ENCODE assay signal across 21 cellular contexts in the genomic region with DNA sequence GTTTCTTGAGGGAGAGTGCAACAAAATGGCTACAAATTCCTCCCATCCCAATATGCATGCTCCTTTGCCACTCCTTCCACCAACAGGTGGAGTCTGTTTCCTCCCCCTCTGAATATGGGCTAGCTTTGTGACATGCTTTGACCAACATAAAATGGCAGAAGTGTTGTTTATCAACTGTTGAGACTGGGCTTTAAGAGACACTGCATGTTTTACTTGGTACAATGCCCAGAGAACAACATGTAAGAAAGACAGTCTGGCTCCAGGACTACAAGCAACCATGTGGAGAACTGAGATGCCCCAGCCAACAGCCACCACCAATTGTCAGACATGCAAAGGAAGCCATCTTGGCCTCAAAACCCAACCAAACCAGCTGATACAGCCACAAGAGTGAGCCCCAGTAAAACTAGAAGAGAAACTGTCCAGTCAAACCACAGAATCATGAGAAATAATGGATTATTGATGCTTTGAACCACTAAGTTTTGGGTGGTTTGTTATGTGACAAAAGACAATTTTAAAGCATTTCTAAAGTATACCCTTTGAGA. TPM values are rescaled to one million over a fixed set of nuclear protein-coding genes. Genes with fewer than 3 reads are reported as not detected.
DNase-seq lines count a peak whose midpoint lies in the region; ATAC-seq, FAIRE-seq and TF ChIP-seq lines count a peak whose summit lies in the region.
"Had no signal": no experiment of that assay in that cellular context is flagged by ENCODE, and none has a peak within 500 bp of the region (broad histone marks: within the 10 kb centered on the region; RNA-seq: fewer than 3 reads in every experiment).

No MANE protein-coding gene starts in this region.

- SMC1A ChIA-PET in GM12878 (lab: Charles Lee; ENCODE audit: uncharacterized antibody, unreplicated experiment) = interaction anchor here (1.7 kb wide), 1 partner anchor 22 kb away, joined by 4 read pairs; no protein-coding TSS in a partner anchor

- H3K4me2 ChIP-seq in GM12878 (ENCODE audit: control insufficient read depth, insufficient read depth) = no peak overlapping the region
- H3K4me2 ChIP-seq: PC-9 had no signal

- RAD21 ChIA-PET in GM12878 (lab: Charles Lee; ENCODE audit: unreplicated experiment) = no interaction called here

- TF ChIP-seq POLR2A in GM12878 (IDR thresholded peaks at IDR 0.05; ENCODE audit: low read depth, low read length) = no peak

- no peaks in the 10 kb centered on the region for H3K79me2 ChIP-seq in GM12878 (ENCODE audit: control insufficient read depth, insufficient read depth, low read length)

- CTCF ChIA-PET in GM12878 (lab: Yijun Ruan, JAX) = no interaction called here

- H3K4me3 ChIP-seq in GM12878 (no peak overlapping the region), HAP-1 (no peak overlapping the region)
- H3K4me3 ChIP-seq: PC-9 had no signal

- DNase-seq in MV-4-11 (lab: John Stamatoyannopoulos, UW) (peak; percentile 36), GM12878 (ENCODE audit: low read depth, low spot score) (no peak), myocyte (ENCODE audit: low read depth) (peak; percentile 19), NCI-H526 treated with DMSO at 0.1 percent for 48 hours (lab: John Stamatoyannopoulos, UW) (no peak), NCI-H1105 treated with DMSO at 0.1 percent for 48 hours (lab: John Stamatoyannopoulos, UW) (no peak), HAP-1 (ENCODE audit: low spot score in 2 of 2) (no peak)
- DNase-seq in stimulated activated CD4-positive, alpha-beta T cell treated with anti-CD3 and anti-CD28 coated beads, Interleukin-4, amount 100 ng/mL, for 24 hours = no peak
- DNase-seq: ACHN, C1 segment of cervical spinal cord, DMS79, H7, Kasumi-1, NCI-H1417 treated with DMSO at 0.1 percent for 48 hours, NCI-H1930, NCI-H2171 treated with DMSO at 0.1 percent for 48 hours, NCI-H510A treated with DMSO at 0.1 percent for 48 hours, NCI-H82, PC-9, T-helper 1 cell had no signal

- TF ChIP-seq EP300 in GM12878 (IDR thresholded peaks at IDR 0.05; ENCODE audit: borderline replicate concordance in 1 of 2, control insufficient read depth in 1 of 2, low read depth in 2 of 2, low read length in 2 of 2) = no peak

- POLR2A ChIA-PET in GM12878 (lab: Charles Lee) = no interaction called here

- in situ Hi-C loops in GM12878 (cut with MboI) (no loop called here), HAP-1 (cut with MboI; ENCODE audit: low sequenced_read_pairs) (no loop called here)

- H3K9me3 ChIP-seq in GM12878 (replicated peaks; ENCODE audit: control insufficient read depth, insufficient read depth, low read length) (no peaks in the 10 kb centered on the region), HAP-1 (no peaks in the 10 kb centered on the region)

- H3K9ac ChIP-seq in GM12878 (ENCODE audit: control insufficient read depth, insufficient read depth, low read length) = no peak overlapping the region

- H3K27me3 ChIP-seq in GM12878 (replicated peaks in 1 of 2; ENCODE audit: control insufficient read depth in 2 of 2, insufficient read depth in 2 of 2, low read length in 1 of 2) (no peaks in the 10 kb centered on the region), HAP-1 (ENCODE audit: low read depth) (no peaks in the 10 kb centered on the region)

- ATAC-seq in HG02981 (IDR thresholded peaks at IDR 0.05; ENCODE audit: unreplicated experiment) (peak; percentile 45), GM12878 (0 out of 3 replicates have a peak, but pooled peaks have one; percentile 22)

- no peak overlapping the region for H2AFZ ChIP-seq in GM12878 (ENCODE audit: control insufficient read depth, low read depth, low read length)
- H2AFZ ChIP-seq: PC-9 had no signal

- no peak overlapping the region for H3K27ac ChIP-seq in GM12878 (ENCODE audit: control insufficient read depth, insufficient read depth)
- H3K27ac ChIP-seq: PC-9, RWPE1 had no signal

- no peak for TF ChIP-seq RAD21 in GM12878 (IDR thresholded peaks at IDR 0.05; ENCODE audit: insufficient read depth, low read depth, low read length)

- no peaks in the 10 kb centered on the region for H3K4me1 ChIP-seq in GM12878 (ENCODE audit: control insufficient read depth, insufficient read depth, low read length)
- H3K4me1 ChIP-seq in HAP-1 = no peaks in the 10 kb centered on the region

- BruUV-seq in GM12878 (replicated peaks; lab: Mats Ljungman, UMichigan) = no TSS peak

- H3K36me3 ChIP-seq in GM12878 (ENCODE audit: control insufficient read depth in 2 of 2, insufficient read depth in 2 of 2, low read length in 1 of 2) = no peaks in the 10 kb centered on the region
- H3K36me3 ChIP-seq in HAP-1 (replicated peaks) = no peaks in the 10 kb centered on the region

- no peaks in the 10 kb centered on the region for H4K20me1 ChIP-seq in GM12878 (ENCODE audit: control insufficient read depth, insufficient read depth)

- FAIRE-seq in GM12878 (lab: Jason Lieb, UNC) = no peak

- no peak for TF ChIP-seq CTCF in GM12878 (IDR thresholded peaks at IDR 0.05 in 2 of 3, conservative IDR thresholded peaks at IDR 0.05 in 1 of 3; ENCODE audit: control insufficient read depth in 2 of 3, extremely low read depth in 1 of 3, insufficient read depth in 1 of 3, low read depth in 3 of 3, low read length in 3 of 3)

- intact Hi-C loops in GM12878 (cut with micrococcal nuclease; ENCODE audit: unreplicated experiment) = no loop called here

TF ChIP-seq in GM12878, 131 proteins besides CTCF, POLR2A, EP300 and RAD21:
- TF ChIP-seq ZNF687 (IDR thresholded peaks at IDR 0.05) = no peak
- TF ChIP-seq YBX1 (IDR thresholded peaks at IDR 0.05) = no peak
- no peak for TF ChIP-seq ZNF217 (IDR thresholded peaks at IDR 0.05)
- no peak for TF ChIP-seq USF2 (IDR thresholded peaks at IDR 0.05; ENCODE audit: borderline replicate concordance, low read depth, low read length)

RNA-seq across cellular contexts. Expression of gene NUDT16, which starts 40.5 kb away (rescaled TPM):
- 12.3 and 13.2 TPM in 2 replicates for total RNA-seq in GM12878 (2013; cell fraction: nucleolus; rRNA removed)
- total RNA-seq in GM12878 (2014; rRNA removed) (10.1 TPM in 2 replicates), GM12878 (2014; rRNA removed; fragmentation: Illumina TruSeq; extraction: Trizol) (10.3 and 10.7 TPM in 2 replicates), GM12878 (2021) (13.7 and 16.1 TPM in 2 replicates), myocyte (16.3 TPM in 2 replicates)
- 7.0 TPM for polyA plus RNA-seq in GM12878 (2011; ENCODE audit: low read depth)
- polyA plus RNA-seq in GM12878 (2011; rRNA removed) (8.5 and 8.7 TPM in 2 replicates), GM12878 (2014; fragmentation: Illumina TruSeq; extraction: Trizol) (13.0 and 15.8 TPM in 2 replicates), GM12878 (2014; fragmentation: Nextera tagmentation; extraction: Ambion mirVana) (1 to 10 TPM; 1.4 to 3.2 TPM), GM12878 (2014; rRNA removed) (16.6 TPM in 2 replicates), GM12878 (2016; fragmentation: Nextera tagmentation; extraction: Ambion mirVana) (10 to 100 TPM in 1 of 2 experiments, 1 to 10 TPM in 1; 9.7 to 15.3 TPM)
- polyA plus RNA-seq in GM12878 (2011; cell fraction: cytosol; rRNA removed) = 7.3 and 7.6 TPM in 2 replicates
- polyA plus RNA-seq in GM12878 (2011; cell fraction: nucleus; rRNA removed) = 9.2 and 10.0 TPM in 2 replicates
- polyA plus RNA-seq in GM12878 (2012) = 9.0 and 10.5 TPM in 2 replicates
- 6.1 and 8.7 TPM in 2 replicates for polyA minus RNA-seq in GM12878 (2011; rRNA and poly(A)+ RNA removed)
- 2.9 and 4.6 TPM in 2 replicates for polyA minus RNA-seq in GM12878 (2011; cell fraction: cytosol; rRNA and poly(A)+ RNA removed)
- 9.4 and 11.3 TPM in 2 replicates for polyA minus RNA-seq in GM12878 (2011; cell fraction: nucleus; rRNA and poly(A)+ RNA removed)
- 14.0 TPM for polyA plus RNA-seq in myocyte (2012)

Comparison
In these comparisons a context has a peak if more than half of its experiments do, and no peak if none do; other contexts are left out.
1. DNase-seq: peak in MV-4-11 (single experiment) and myocyte (single experiment); none in GM12878 (single experiment), NCI-H526 treated with DMSO at 0.1 percent for 48 hours (single experiment), stimulated activated CD4-positive, alpha-beta T cell treated with anti-CD3 and anti-CD28 coated beads, Interleukin-4, amount 100 ng/mL, for 24 hours (single experiment), NCI-H1105 treated with DMSO at 0.1 percent for 48 hours (single experiment) and HAP-1 (0 of 2).